ENCODE assay signal across 23 cellular contexts in the genomic region with DNA sequence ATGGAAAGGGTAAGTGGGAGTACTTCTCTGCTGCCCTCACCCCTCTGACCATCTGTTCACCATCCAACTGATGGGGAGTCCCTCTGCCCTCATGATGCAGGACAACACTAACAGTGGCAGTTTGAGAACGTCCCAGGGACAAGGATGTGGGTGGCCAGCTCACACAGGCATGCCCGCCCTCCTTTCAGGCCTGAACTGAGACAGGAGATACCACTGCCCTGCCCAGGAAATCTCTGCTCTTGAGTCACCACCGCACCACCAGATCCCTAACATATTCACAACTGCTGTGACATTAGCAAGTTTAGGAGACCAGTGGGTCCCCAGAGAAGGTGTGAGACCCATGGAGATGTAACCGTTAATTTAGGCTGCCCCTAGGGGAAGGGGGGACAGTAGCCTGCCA.
DNase-seq lines count a peak whose midpoint lies in the region; ATAC-seq, FAIRE-seq and TF ChIP-seq lines count a peak whose summit lies in the region.
"Had no signal": no experiment of that assay in that cellular context is flagged by ENCODE, and none has a peak within 500 bp of the region (broad histone marks: within the 10 kb centered on the region; RNA-seq: fewer than 3 reads in every experiment).

No MANE protein-coding gene starts in this region.

- H2AFZ ChIP-seq in astrocyte (ENCODE audit: low read depth, low read length), result no peak overlapping the region
- no peak overlapping the region for H2AFZ ChIP-seq in neuronal stem cell (ENCODE audit: low read length)

- FAIRE-seq in astrocyte (lab: Jason Lieb, UNC), result no peak
- FAIRE-seq: GM18507 had no signal

- no peak overlapping the region for H4K8ac ChIP-seq in neuronal stem cell (ENCODE audit: low read depth, low read length)

- peaks cover 0 to 11% (median 3%) of the 10 kb centered on the region in 7 donors for H3K9me3 Mint-ChIP-seq in CD14-positive monocyte
- H3K9me3 Mint-ChIP-seq in astrocyte (ENCODE audit: unreplicated experiment), result peaks cover 6% of the 10 kb centered on the region

- H2BK12ac ChIP-seq in neuronal stem cell (ENCODE audit: low read length), result no peak overlapping the region

- no peak overlapping the region for H4K91ac ChIP-seq in neuronal stem cell (ENCODE audit: low read depth, low read length, poor library complexity)

- no peaks in the 10 kb centered on the region for H3K27me3 Mint-ChIP-seq in CD14-positive monocyte (ENCODE audit: low read depth in 3 of 3)
- H3K27me3 Mint-ChIP-seq in astrocyte (ENCODE audit: low read depth, unreplicated experiment), result no peaks in the 10 kb centered on the region
- H3K27me3 Mint-ChIP-seq: activated CD4-positive, alpha-beta T cell treated with anti-CD3 and anti-CD28 coated beads, Interleukin-2, amount 10 ng/mL, durations not matched to agents 24 days and 14 days; T-helper 17 cell had no signal

- H3K79me2 ChIP-seq in astrocyte (ENCODE audit: insufficient read depth, low read length), result peaks cover 16% of the 10 kb centered on the region

- H3K4me3 Mint-ChIP-seq in CD14-positive monocyte (no peak overlapping the region), astrocyte (ENCODE audit: unreplicated experiment) (no peak overlapping the region)
- H3K4me3 Mint-ChIP-seq: activated CD4-positive, alpha-beta T cell treated with anti-CD3 and anti-CD28 coated beads, Interleukin-2, amount 10 ng/mL, durations not matched to agents 24 days and 14 days; immature natural killer cell; T-helper 17 cell had no signal

- intact Hi-C loops in CD14-positive monocyte (cut with micrococcal nuclease), result no loop called here

- H2BK120ac ChIP-seq in neuronal stem cell (ENCODE audit: low read depth, low read length), result no peak overlapping the region

- H3K4me1 ChIP-seq in astrocyte (ENCODE audit: insufficient read depth, low read length) (peaks cover 5% of the 10 kb centered on the region), neuronal stem cell (ENCODE audit: control insufficient read depth in 2 of 2, insufficient read depth in 1 of 2, low read depth in 1 of 2, low read length in 2 of 2) (no peaks in the 10 kb centered on the region)
- H3K4me1 ChIP-seq: BLaER1 treated with 17β-estradiol and CSF1 and Interleukin-3, amounts not matched to agents 10 nM and 100 nM; HAP-1; prostate gland; upper lobe of left lung had no signal

- H2BK15ac ChIP-seq in neuronal stem cell (ENCODE audit: low read length), result no peak overlapping the region

- H4K20me1 ChIP-seq in astrocyte (ENCODE audit: insufficient read depth, low read length), result peaks cover 10% of the 10 kb centered on the region

- H3K27me3 ChIP-seq in astrocyte (ENCODE audit: insufficient read depth, low read length) (no peaks in the 10 kb centered on the region), neuronal stem cell (ENCODE audit: control insufficient read depth in 3 of 3, insufficient read depth in 3 of 3, low read depth in 1 of 3, low read length in 3 of 3) (no peaks in the 10 kb centered on the region)
- H3K27me3 ChIP-seq: BLaER1 treated with 17β-estradiol and CSF1 and Interleukin-3, amounts not matched to agents 10 nM and 100 nM; Peyer's patch; upper lobe of left lung had no signal

- no peak overlapping the region for H3K14ac ChIP-seq in neuronal stem cell (ENCODE audit: low read length)

- H3K9me3 ChIP-seq in astrocyte (ENCODE audit: insufficient read depth, low read depth, low read length) (no peaks in the 10 kb centered on the region), neuronal stem cell (replicated peaks in 1 of 2; ENCODE audit: control insufficient read depth in 2 of 2, insufficient read depth in 1 of 2, low read depth in 1 of 2, low read length in 2 of 2) (peaks cover 3 to 19% of the 10 kb centered on the region in 2 donors)
- H3K9me3 ChIP-seq: Peyer's patch, prostate gland had no signal

- WGBS in neuronal stem cell (ENCODE audit: extremely low coverage in 2 of 2, insufficient read length in 2 of 2, insufficient replicate concordance in 1 of 2), 2 donors, result no CpG with 5 or more reads among the region's 4 CpGs

- peaks cover 80 to 95% of the 10 kb centered on the region in 2 donors for H3K36me3 Mint-ChIP-seq in CD14-positive monocyte
- H3K36me3 Mint-ChIP-seq in astrocyte (ENCODE audit: low read depth, unreplicated experiment), result peaks cover 21% of the 10 kb centered on the region

- TF ChIP-seq CTCF in CD14-positive monocyte (IDR thresholded peaks at IDR 0.05) (no peak), astrocyte (IDR thresholded peaks at IDR 0.05; ENCODE audit: insufficient read depth, low read depth, low read length) (no peak)

- no peak for ATAC-seq in GM18907 (IDR thresholded peaks at IDR 0.05; ENCODE audit: unreplicated experiment)
- no peak for ATAC-seq in HG03025 (IDR thresholded peaks at IDR 0.05; ENCODE audit: low FRiP score, unreplicated experiment)
- no peak for ATAC-seq in HG02678 (IDR thresholded peaks at IDR 0.05; ENCODE audit: unreplicated experiment)
- ATAC-seq: T-helper 17 cell had no signal

- H3K4me1 Mint-ChIP-seq in CD14-positive monocyte (no peaks in the 10 kb centered on the region), astrocyte (ENCODE audit: low read depth, unreplicated experiment) (peaks cover 5% of the 10 kb centered on the region)

- H3K4me3 ChIP-seq in astrocyte (ENCODE audit: insufficient read depth, low read depth, low read length) (no peak overlapping the region), neuronal stem cell (ENCODE audit: low read length in 2 of 2) (peak overlapping the region in 1 of 2 donors; percentile 59)
- H3K4me3 ChIP-seq: BLaER1 treated with 17β-estradiol and CSF1 and Interleukin-3, amounts not matched to agents 10 nM and 100 nM; HAP-1; Peyer's patch; prostate gland; upper lobe of left lung had no signal

- H3K4me2 ChIP-seq in astrocyte (ENCODE audit: low read length) (peak overlapping the region; percentile 26), neuronal stem cell (ENCODE audit: insufficient read depth, low read length, poor library complexity, severe bottlenecking) (no peak overlapping the region)
- H3K4me2 ChIP-seq: BLaER1 treated with 17β-estradiol and CSF1 and Interleukin-3, amounts not matched to agents 10 nM and 100 nM had no signal

- peak overlapping the region; percentile 17 for H3K27ac ChIP-seq in astrocyte (ENCODE audit: low read depth, low read length)
- H3K27ac ChIP-seq in neuronal stem cell (replicated peaks; ENCODE audit: low read length), result no peak overlapping the region
- H3K27ac ChIP-seq: BLaER1 treated with 17β-estradiol and CSF1 and Interleukin-3, amounts not matched to agents 10 nM and 100 nM; Peyer's patch; prostate gland; upper lobe of left lung had no signal

- no peak overlapping the region for H3K9ac ChIP-seq in astrocyte (ENCODE audit: low read length)
- H3K9ac ChIP-seq in neuronal stem cell (ENCODE audit: low read depth, low read length, poor library complexity), result no peak overlapping the region
- H3K9ac ChIP-seq: BLaER1 treated with 17β-estradiol and CSF1 and Interleukin-3, amounts not matched to agents 10 nM and 100 nM had no signal

- no peak overlapping the region for H2AK5ac ChIP-seq in neuronal stem cell (ENCODE audit: low read depth, low read length)

- H3K23ac ChIP-seq in neuronal stem cell (ENCODE audit: low read depth, low read length, poor library complexity), result no peak overlapping the region

- DNase-seq in CD14-positive monocyte (ENCODE audit: low spot score), result no peak
- DNase-seq in GM03348 (ENCODE audit: low spot score), result peak; percentile 4
- peak; percentile 5 for DNase-seq in astrocyte (ENCODE audit: low read depth)
- peak; percentile 10 for DNase-seq in iPS-NIHi7 (ENCODE audit: extremely low spot score)
- no peak for DNase-seq in neuronal stem cell (ENCODE audit: low spot score)
- DNase-seq: ACHN; activated CD4-positive, alpha-beta T cell treated with anti-CD3 and anti-CD28 coated beads, Interleukin-2, amount 10 ng/mL, durations not matched to agents 24 days and 14 days; activated CD8-positive, alpha-beta memory T cell treated with anti-CD3 and anti-CD28 coated beads, Interleukin-2, amount 50 U/mL, for 48 hours; immature natural killer cell; Karpas-422; NCI-H1092 treated with DMSO at 0.1 percent for 48 hours; NCI-H2081; NK-92 treated with Interleukin-12 subunit alpha and Interleukin-12 subunit beta, amount 100 ng/mL, for 24 hours; Peyer's patch; T-helper 17 cell had no signal

- H3K18ac ChIP-seq in neuronal stem cell (ENCODE audit: low read length), result no peak overlapping the region

- H3K36me3 ChIP-seq in astrocyte (ENCODE audit: insufficient read depth, low read length) (peaks cover 18% of the 10 kb centered on the region), neuronal stem cell (replicated peaks in 1 of 2; ENCODE audit: control insufficient read depth in 2 of 2, insufficient read depth in 2 of 2, low read length in 2 of 2) (peaks cover 8 to 79% of the 10 kb centered on the region in 2 donors)
- H3K36me3 ChIP-seq: prostate gland had no signal

- no peak overlapping the region for H2BK5ac ChIP-seq in neuronal stem cell (ENCODE audit: low read length)

- H3K4ac ChIP-seq in neuronal stem cell (ENCODE audit: low read length), result no peak overlapping the region

- H3K27ac Mint-ChIP-seq in CD14-positive monocyte (peak overlapping the region in 5 of 7 donors; percentile 9 to 54 (median 36)), astrocyte (ENCODE audit: unreplicated experiment) (no peak overlapping the region)
- H3K27ac Mint-ChIP-seq: activated CD4-positive, alpha-beta T cell treated with anti-CD3 and anti-CD28 coated beads, Interleukin-2, amount 10 ng/mL, durations not matched to agents 24 days and 14 days; T-helper 17 cell had no signal

- peaks cover 2% of the 10 kb centered on the region for H3K79me1 ChIP-seq in neuronal stem cell (ENCODE audit: low read depth, low read length)

Comparison
In these comparisons a context has a peak if more than half of its experiments do, and no peak if none do; other contexts are left out.
1. DNase-seq: peak in GM03348 (single experiment), astrocyte (single experiment) and iPS-NIHi7 (single experiment); none in CD14-positive monocyte (single experiment) and neuronal stem cell (single experiment).